16 cellular contexts compared by ENCODE assay signal in genomic region chr17:36120221-36120620, GRCh38. TPM values are rescaled to one million over a fixed set of nuclear protein-coding genes. Genes with fewer than 3 reads are reported as not detected.
DNase-seq lines count a peak whose midpoint lies in the region; ATAC-seq lines count a peak whose summit lies in the region.
"Had no signal": no experiment of that assay in that cellular context is flagged by ENCODE, and none has a peak within 500 bp of the region (broad histone marks: within the 10 kb centered on the region; RNA-seq: fewer than 3 reads in every experiment).

No MANE protein-coding gene starts in this region.

- H3K27ac Mint-ChIP-seq in activated CD4-positive, alpha-beta memory T cell treated with anti-CD3 and anti-CD28 coated beads for 36 hours: peak overlapping the region; percentile 2
- H3K27ac Mint-ChIP-seq in activated CD4-positive, alpha-beta memory T cell treated with anti-CD3 and anti-CD28 coated beads, Interleukin-2, amount 10 ng/mL, durations not matched to agents 7 days and 5 days: no peak overlapping the region
- H3K27ac Mint-ChIP-seq in central memory CD8-positive, alpha-beta T cell (ENCODE audit: low read depth): peak overlapping the region; percentile 52
- H3K27ac Mint-ChIP-seq in stimulated activated effector memory CD8-positive, alpha-beta T cell treated with anti-CD3 and anti-CD28 coated beads, Interleukin-12 subunit alpha, Interleukin-12 subunit beta, amount 100 ng/mL, for 72 hours: peak overlapping the region; percentile 41
- H3K27ac Mint-ChIP-seq: CD14-positive monocyte; CD4-positive, alpha-beta memory T cell; H9 had no signal

- H3K9me3 Mint-ChIP-seq in activated CD4-positive, alpha-beta memory T cell treated with anti-CD3 and anti-CD28 coated beads for 36 hours: peaks cover 10% of the 10 kb centered on the region
- peaks cover 10% of the 10 kb centered on the region for H3K9me3 Mint-ChIP-seq in activated CD4-positive, alpha-beta memory T cell treated with anti-CD3 and anti-CD28 coated beads, Interleukin-2, amount 10 ng/mL, durations not matched to agents 7 days and 5 days
- no peaks in the 10 kb centered on the region for H3K9me3 Mint-ChIP-seq in central memory CD8-positive, alpha-beta T cell
- no peaks in the 10 kb centered on the region for H3K9me3 Mint-ChIP-seq in stimulated activated effector memory CD8-positive, alpha-beta T cell treated with anti-CD3 and anti-CD28 coated beads, Interleukin-12 subunit alpha, Interleukin-12 subunit beta, amount 100 ng/mL, for 72 hours

- POLR2A ChIA-PET in activated CD4-positive, alpha-beta memory T cell treated with anti-CD3 and anti-CD28 coated beads for 36 hours (lab: Charles Lee): interaction anchor here (1.0 to 3.4 kb wide), 2 partner anchors 29 to 31 kb away, joined by 3 to 34 read pairs; partner anchors contain the start of gene CCL3
- POLR2A ChIA-PET in activated CD4-positive, alpha-beta memory T cell treated with anti-CD3 and anti-CD28 coated beads, Interleukin-2, amount 10 ng/mL, durations not matched to agents 7 days and 5 days (lab: Charles Lee): no interaction called here

- H3K4me3 Mint-ChIP-seq in activated CD4-positive, alpha-beta memory T cell treated with anti-CD3 and anti-CD28 coated beads for 36 hours: no peak overlapping the region
- no peak overlapping the region for H3K4me3 Mint-ChIP-seq in activated CD4-positive, alpha-beta memory T cell treated with anti-CD3 and anti-CD28 coated beads, Interleukin-2, amount 10 ng/mL, durations not matched to agents 7 days and 5 days
- H3K4me3 Mint-ChIP-seq in central memory CD8-positive, alpha-beta T cell: peak overlapping the region; percentile 21
- H3K4me3 Mint-ChIP-seq in stimulated activated effector memory CD8-positive, alpha-beta T cell treated with anti-CD3 and anti-CD28 coated beads, Interleukin-12 subunit alpha, Interleukin-12 subunit beta, amount 100 ng/mL, for 72 hours: peak overlapping the region; percentile 78
- H3K4me3 Mint-ChIP-seq: CD14-positive monocyte; CD4-positive, alpha-beta memory T cell; H9 had no signal

- H3K4me1 Mint-ChIP-seq in activated CD4-positive, alpha-beta memory T cell treated with anti-CD3 and anti-CD28 coated beads for 36 hours (ENCODE audit: low read depth): peaks cover 35% of the 10 kb centered on the region
- H3K4me1 Mint-ChIP-seq in activated CD4-positive, alpha-beta memory T cell treated with anti-CD3 and anti-CD28 coated beads, Interleukin-2, amount 10 ng/mL, durations not matched to agents 7 days and 5 days: peaks cover 23% of the 10 kb centered on the region
- H3K4me1 Mint-ChIP-seq in central memory CD8-positive, alpha-beta T cell: peaks cover 58% of the 10 kb centered on the region
- peaks cover 73% of the 10 kb centered on the region for H3K4me1 Mint-ChIP-seq in stimulated activated effector memory CD8-positive, alpha-beta T cell treated with anti-CD3 and anti-CD28 coated beads, Interleukin-12 subunit alpha, Interleukin-12 subunit beta, amount 100 ng/mL, for 72 hours
- H3K4me1 Mint-ChIP-seq: CD4-positive, alpha-beta memory T cell had no signal

- CTCF ChIA-PET in activated CD4-positive, alpha-beta memory T cell treated with anti-CD3 and anti-CD28 coated beads for 36 hours (lab: Charles Lee): interaction anchor here (0.8 to 4.9 kb wide), 5 partner anchors 27 to 47 kb away, joined by 3 to 68 read pairs (median 6); partner anchors contain the start of gene CCL3
- CTCF ChIA-PET in activated CD4-positive, alpha-beta memory T cell treated with anti-CD3 and anti-CD28 coated beads, Interleukin-2, amount 10 ng/mL, durations not matched to agents 7 days and 5 days (lab: Charles Lee): interaction anchor here (1.2 to 1.3 kb wide), 2 partner anchors 27 to 29 kb away, joined by 3 to 4 read pairs; no protein-coding TSS in a partner anchor

- H3K36me3 Mint-ChIP-seq in activated CD4-positive, alpha-beta memory T cell treated with anti-CD3 and anti-CD28 coated beads for 36 hours: no peaks in the 10 kb centered on the region
- H3K36me3 Mint-ChIP-seq in activated CD4-positive, alpha-beta memory T cell treated with anti-CD3 and anti-CD28 coated beads, Interleukin-2, amount 10 ng/mL, durations not matched to agents 7 days and 5 days (ENCODE audit: low read depth): peaks cover 7% of the 10 kb centered on the region
- H3K36me3 Mint-ChIP-seq in central memory CD8-positive, alpha-beta T cell (ENCODE audit: insufficient read depth): peaks cover 10% of the 10 kb centered on the region
- H3K36me3 Mint-ChIP-seq in stimulated activated effector memory CD8-positive, alpha-beta T cell treated with anti-CD3 and anti-CD28 coated beads, Interleukin-12 subunit alpha, Interleukin-12 subunit beta, amount 100 ng/mL, for 72 hours: peaks cover 76% of the 10 kb centered on the region
- H3K36me3 Mint-ChIP-seq: CD14-positive monocyte; CD4-positive, alpha-beta memory T cell had no signal

- DNase-seq in activated CD4-positive, alpha-beta memory T cell treated with anti-CD3 and anti-CD28 coated beads for 36 hours: no peak
- no peak for DNase-seq in activated CD4-positive, alpha-beta memory T cell treated with anti-CD3 and anti-CD28 coated beads, Interleukin-2, amount 10 ng/mL, durations not matched to agents 7 days and 5 days
- DNase-seq in M059J (ENCODE audit: low read depth): peak; percentile 11
- DNase-seq in central memory CD8-positive, alpha-beta T cell (ENCODE audit: low spot score in 2 of 2): no peak
- DNase-seq in stimulated activated effector memory CD8-positive, alpha-beta T cell treated with anti-CD3 and anti-CD28 coated beads, Interleukin-12 subunit alpha, Interleukin-12 subunit beta, amount 100 ng/mL, for 72 hours (ENCODE audit: low spot score in 2 of 2): no peak
- no peak for DNase-seq in dedifferentiated amniotic fluid mesenchymal stem cell (ENCODE audit: extremely low spot score)
- DNase-seq in putamen (ENCODE audit: low spot score): no peak
- DNase-seq: 8988T; CD4-positive, alpha-beta memory T cell; DMS153; DMS79 treated with DMSO at 0.1 percent for 48 hours; GF-D8; GOT3; H9 had no signal

- intact Hi-C loops in activated CD4-positive, alpha-beta memory T cell treated with anti-CD3 and anti-CD28 coated beads for 36 hours (cut with micrococcal nuclease): no loop called here

- peaks cover 26% of the 10 kb centered on the region for H3K27me3 Mint-ChIP-seq in activated CD4-positive, alpha-beta memory T cell treated with anti-CD3 and anti-CD28 coated beads for 36 hours
- H3K27me3 Mint-ChIP-seq in activated CD4-positive, alpha-beta memory T cell treated with anti-CD3 and anti-CD28 coated beads, Interleukin-2, amount 10 ng/mL, durations not matched to agents 7 days and 5 days: peaks cover 10% of the 10 kb centered on the region
- H3K27me3 Mint-ChIP-seq in central memory CD8-positive, alpha-beta T cell: no peaks in the 10 kb centered on the region

- no peak for ATAC-seq in central memory CD8-positive, alpha-beta T cell (replicated peaks; ENCODE audit: extremely low read depth, poor library complexity, severe bottlenecking)
- ATAC-seq in stimulated activated effector memory CD8-positive, alpha-beta T cell treated with anti-CD3 and anti-CD28 coated beads, Interleukin-12 subunit alpha, Interleukin-12 subunit beta, amount 100 ng/mL, for 72 hours: no peak

RNA-seq across cellular contexts. Expression of gene CCL4, which starts 16.6 kb away (rescaled TPM):
- total RNA-seq in activated CD4-positive, alpha-beta memory T cell treated with anti-CD3 and anti-CD28 coated beads for 36 hours: 100 to 1,000 TPM; 917 to 966 TPM
- total RNA-seq in activated CD4-positive, alpha-beta memory T cell treated with anti-CD3 and anti-CD28 coated beads, Interleukin-2, amount 10 ng/mL, durations not matched to agents 7 days and 5 days: 10 to 100 TPM; 46.8 to 50.4 TPM
- total RNA-seq in M059J (2014; rRNA removed; shearing (Covaris generic)): 0.10 TPM in 1 of 2 replicates, not detected in the other
- total RNA-seq: A673, H9 had no signal

RNA-seq across cellular contexts. Expression of gene CCL3, which starts 30.3 kb away (rescaled TPM):
- 100 to 1,000 TPM; 981 to 989 TPM for total RNA-seq in activated CD4-positive, alpha-beta memory T cell treated with anti-CD3 and anti-CD28 coated beads for 36 hours
- 100 to 1,000 TPM; 106 to 112 TPM for total RNA-seq in activated CD4-positive, alpha-beta memory T cell treated with anti-CD3 and anti-CD28 coated beads, Interleukin-2, amount 10 ng/mL, durations not matched to agents 7 days and 5 days
- total RNA-seq in M059J (2014; rRNA removed; shearing (Covaris generic)): not detected in 2 replicates
- total RNA-seq: A673, H9 had no signal

RNA-seq across cellular contexts. Expression of gene CCL18, which starts 56.1 kb away (rescaled TPM):
- total RNA-seq in activated CD4-positive, alpha-beta memory T cell treated with anti-CD3 and anti-CD28 coated beads for 36 hours: under 1 TPM in 1 of 2 experiments, not detected in 1; 0.52 TPM
- not detected for total RNA-seq in activated CD4-positive, alpha-beta memory T cell treated with anti-CD3 and anti-CD28 coated beads, Interleukin-2, amount 10 ng/mL, durations not matched to agents 7 days and 5 days
- not detected in 2 replicates for total RNA-seq in M059J (2014; rRNA removed; shearing (Covaris generic))
- total RNA-seq: A673; CD4-positive, alpha-beta memory T cell; H9 had no signal

RNA-seq across cellular contexts. Expression of gene TBC1D3B, which starts 56.2 kb away (rescaled TPM):
- total RNA-seq in activated CD4-positive, alpha-beta memory T cell treated with anti-CD3 and anti-CD28 coated beads for 36 hours: 1 to 10 TPM; 5.6 to 8.1 TPM
- 1 to 10 TPM; 6.8 to 9.5 TPM for total RNA-seq in activated CD4-positive, alpha-beta memory T cell treated with anti-CD3 and anti-CD28 coated beads, Interleukin-2, amount 10 ng/mL, durations not matched to agents 7 days and 5 days
- not detected in 2 replicates for total RNA-seq in M059J (2014; rRNA removed; shearing (Covaris generic))

Comparison
In these comparisons a context has a peak if more than half of its experiments do, and no peak if none do; other contexts are left out.
1. H3K4me3 Mint-ChIP-seq: peak in central memory CD8-positive, alpha-beta T cell (single experiment) and stimulated activated effector memory CD8-positive, alpha-beta T cell treated with anti-CD3 and anti-CD28 coated beads, Interleukin-12 subunit alpha, Interleukin-12 subunit beta, amount 100 ng/mL, for 72 hours (single experiment); none in activated CD4-positive, alpha-beta memory T cell treated with anti-CD3 and anti-CD28 coated beads for 36 hours (single experiment) and activated CD4-positive, alpha-beta memory T cell treated with anti-CD3 and anti-CD28 coated beads, Interleukin-2, amount 10 ng/mL, durations not matched to agents 7 days and 5 days (single experiment).
2. RNA of gene CCL4, which starts 16.6 kb away (total RNA-seq): 917 to 966 TPM in activated CD4-positive, alpha-beta memory T cell treated with anti-CD3 and anti-CD28 coated beads for 36 hours and 46.8 to 50.4 TPM in activated CD4-positive, alpha-beta memory T cell treated with anti-CD3 and anti-CD28 coated beads, Interleukin-2, amount 10 ng/mL, durations not matched to agents 7 days and 5 days; 0.10 TPM in M059J; every median in the first group is over 10 times any median in the second.
3. RNA of gene CCL3, which starts 30.3 kb away (total RNA-seq): 981 to 989 TPM in activated CD4-positive, alpha-beta memory T cell treated with anti-CD3 and anti-CD28 coated beads for 36 hours and 106 to 112 TPM in activated CD4-positive, alpha-beta memory T cell treated with anti-CD3 and anti-CD28 coated beads, Interleukin-2, amount 10 ng/mL, durations not matched to agents 7 days and 5 days; not detected in M059J; every median in the first group is over 100 times any median in the second.